In genomic region chr4:126216611-126217010, GRCh38 we compare ENCODE assay signal across 29 cellular contexts.
"Had no signal": no experiment of that assay in that cellular context is flagged by ENCODE, and none has a peak within 500 bp of the region (broad histone marks: within the 10 kb centered on the region; RNA-seq: fewer than 3 reads in every experiment).

No MANE protein-coding gene starts in this region.

- H3K4me1 ChIP-seq: ascending aorta had no signal

- ATAC-seq: activated CD8-positive, alpha-beta T cell treated with anti-CD3 and anti-CD28 coated beads for 36 hours; activated naive CD8-positive, alpha-beta T cell treated with anti-CD3 and anti-CD28 coated beads, Interleukin-2, amount 50 U/mL, for 24 hours; activated T-cell treated with anti-CD3 and anti-CD28 coated beads, Interleukin-2, amount 50 U/mL, for 4 hours had no signal

- H3K4me3 ChIP-seq: ascending aorta, cardiac muscle cell had no signal

- H3K27me3 ChIP-seq: ascending aorta, cardiac muscle cell had no signal

- H3K27ac ChIP-seq: ascending aorta, cardiac muscle cell, VCaP had no signal

- DNase-seq: activated B cell treated with CpG ODN at 0.5 μM for 24 hours; activated CD4-positive, alpha-beta memory T cell treated with anti-CD3 and anti-CD28 coated beads for 36 hours; activated CD4-positive, alpha-beta T cell treated with anti-CD3 and anti-CD28 coated beads for 4 hours; activated CD4-positive, alpha-beta T cell treated with anti-CD3 and anti-CD28 coated beads, Interleukin-2, amount 10 ng/mL, durations not matched to agents 24 days and 14 days; activated CD4-positive, alpha-beta T cell treated with anti-CD3 and anti-CD28 coated beads, Interleukin-2, amount 50 U/mL, for 1 hour; activated CD4-positive, alpha-beta T cell treated with anti-CD3 and anti-CD28 coated beads, Interleukin-2, amount 50 U/mL, for 4 hours; activated CD4-positive, CD25-positive, alpha-beta regulatory T cell treated with anti-CD3 and anti-CD28 coated beads, Interleukin-2, amount 50 U/mL, for 72 hours; activated CD8-positive, alpha-beta memory T cell treated with anti-CD3 and anti-CD28 coated beads, Interleukin-2, amount 50 U/mL, for 4 hours; activated CD8-positive, alpha-beta T cell treated with anti-CD3 and anti-CD28 coated beads for 36 hours; activated effector memory CD4-positive, alpha-beta T cell treated with Interleukin-2 at 50 U/mL for 16 hours; activated gamma-delta T cell; activated naive CD4-positive, alpha-beta T cell treated with anti-CD3 and anti-CD28 coated beads, Interleukin-2, amount 10 ng/mL, durations not matched to agents 7 days and 5 days; activated naive CD4-positive, alpha-beta T cell treated with Interleukin-2 at 50 U/mL for 16 hours; activated naive CD8-positive, alpha-beta T cell treated with anti-CD3 and anti-CD28 coated beads, Interleukin-2, amount 10 ng/mL, durations not matched to agents 7 days and 5 days; activated naive CD8-positive, alpha-beta T cell treated with anti-CD3 and anti-CD28 coated beads, Interleukin-2, amount 50 U/mL, for 24 hours; activated T-cell treated with anti-CD3 and anti-CD28 coated beads for 4 hours; activated T-cell treated with anti-CD3 and anti-CD28 coated beads, Interleukin-2, amount 50 U/mL, for 1 hour; activated T-cell treated with anti-CD3 and anti-CD28 coated beads, Interleukin-2, amount 50 U/mL, for 4 hours; amygdala; anterior cingulate cortex; caudate nucleus; cerebellar nuclear complex; T-helper 2 cell; T-helper 9 cell had no signal

- H3K36me3 ChIP-seq: ascending aorta, cardiac muscle cell had no signal

- FAIRE-seq: bronchial epithelial cell, TTC549 had no signal

- H3K9me3 ChIP-seq: ascending aorta had no signal
